1 cellular context compared by ENCODE assay signal in the genomic region with DNA sequence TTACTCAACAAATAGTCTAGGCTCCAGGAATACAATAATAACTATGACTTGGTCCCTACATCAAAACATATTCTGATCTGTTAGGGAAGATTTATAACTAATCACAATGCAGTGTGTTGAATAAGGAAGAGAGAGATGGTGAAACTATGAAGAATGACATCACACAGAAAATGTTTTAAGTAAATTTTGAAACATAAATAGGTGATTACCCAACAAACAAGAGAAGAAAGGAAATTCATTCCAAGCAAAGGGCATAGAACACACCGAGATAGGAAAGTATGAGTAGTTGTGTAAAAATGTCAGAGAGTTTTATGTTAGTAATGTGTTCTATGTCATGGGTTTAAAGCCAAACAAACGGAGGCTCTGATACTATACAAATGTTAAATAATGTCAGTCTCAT.
TF ChIP-seq lines count a peak whose summit lies in the region.

No MANE protein-coding gene starts in this region.

TF ChIP-seq in liver, 16 proteins besides CTCF, POLR2A, EP300 and RAD21 (continued from another document):
- TF ChIP-seq RXRA (IDR thresholded peaks at IDR 0.05): peak in 1 of 2 donors; percentile 37
- no peak for TF ChIP-seq FOXA2 (IDR thresholded peaks at IDR 0.05)
- TF ChIP-seq YY1 (IDR thresholded peaks at IDR 0.05): peak; percentile 19
- no peak for TF ChIP-seq FOXA1 (IDR thresholded peaks at IDR 0.05)
